In genomic region chr1:163141556-163141955, GRCh38 we compare ENCODE assay signal across 21 cellular contexts.
DNase-seq lines count a peak whose midpoint lies in the region; ATAC-seq and TF ChIP-seq lines count a peak whose summit lies in the region.
"Had no signal": no experiment of that assay in that cellular context is flagged by ENCODE, and none has a peak within 500 bp of the region (broad histone marks: within the 10 kb centered on the region; RNA-seq: fewer than 3 reads in every experiment).

No MANE protein-coding gene starts in this region.

- H3K27me3 ChIP-seq in ascending aorta, result no peaks in the 10 kb centered on the region
- H3K27me3 ChIP-seq: BE2C, BLaER1 had no signal

- peaks cover 0 to 7% of the 10 kb centered on the region in 2 donors for H3K36me3 ChIP-seq in ascending aorta
- H3K36me3 ChIP-seq: BLaER1 had no signal

- no peak for ATAC-seq in GM18502 (IDR thresholded peaks at IDR 0.05; ENCODE audit: poor library complexity, unreplicated experiment)
- ATAC-seq in HG03460 (IDR thresholded peaks at IDR 0.05; ENCODE audit: unreplicated experiment), result no peak
- ATAC-seq: GM12878 had no signal

- DNase-seq in NCI-H82 (lab: John Stamatoyannopoulos, UW) (peak; percentile 78), NCI-H82 treated with DMSO at 0.1 percent for 48 hours (lab: John Stamatoyannopoulos, UW; ENCODE audit: unreplicated experiment) (peak; percentile 39), ascending aorta (ENCODE audit: low spot score in 2 of 2) (no peak)
- DNase-seq: 8988T; ACHN; BE2C; C1 segment of cervical spinal cord; CD4-positive, alpha-beta memory T cell; CD4-positive, CD25-positive, alpha-beta regulatory T cell; CD8-positive, alpha-beta memory T cell; COR-L47; DMS 273 treated with DMSO at 0.1 percent for 48 hours; DMS153; DMS79; DND-41; EL; GDM1 had no signal

- H3K4me1 ChIP-seq in ascending aorta, result peaks cover 0 to 5% of the 10 kb centered on the region in 2 donors
- H3K4me1 ChIP-seq: BLaER1 had no signal

- no peak overlapping the region for H3K4me3 ChIP-seq in ascending aorta
- H3K4me3 ChIP-seq: BLaER1, GM12878 had no signal

- intact Hi-C loops in ascending aorta (cut with DNase I), result no loop called here

- TF ChIP-seq CTCF in ascending aorta (IDR thresholded peaks at IDR 0.05), result no peak

- no peaks in the 10 kb centered on the region for H3K9me3 ChIP-seq in ascending aorta
- H3K9me3 ChIP-seq: BE2C, BLaER1 had no signal

- peak overlapping the region; percentile 29 to 55 for H3K27ac ChIP-seq in ascending aorta
- H3K27ac ChIP-seq: BLaER1 had no signal

Comparison
In these comparisons a context has a peak if more than half of its experiments do, and no peak if none do; other contexts are left out.
1. DNase-seq: peak in NCI-H82 (single experiment) and NCI-H82 treated with DMSO at 0.1 percent for 48 hours (single experiment); none in ascending aorta (0 of 2).